Comparison of ENCODE assay signal across 8 cellular contexts in the genomic region with DNA sequence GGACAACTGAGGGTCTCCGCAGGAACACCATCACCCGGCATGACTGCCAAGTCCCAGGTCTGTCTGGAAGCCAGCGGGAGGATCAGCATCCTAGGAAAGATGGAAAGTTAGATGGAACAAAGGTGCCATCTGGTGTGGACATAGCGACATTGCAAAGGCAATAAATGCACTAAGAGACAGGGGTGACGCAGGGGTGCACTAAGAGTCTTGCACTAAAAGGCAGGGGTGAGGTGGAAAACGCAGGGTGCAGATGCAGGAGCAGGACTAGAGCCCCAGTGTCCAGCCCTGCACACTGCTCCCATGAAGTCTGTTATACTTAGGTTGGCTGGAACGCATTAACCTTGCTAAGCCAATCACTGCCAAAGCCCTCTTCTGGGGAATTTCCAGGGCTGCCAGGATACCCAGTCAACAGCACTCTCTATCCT. TPM values are rescaled to one million over a fixed set of nuclear protein-coding genes. Genes with fewer than 3 reads are reported as not detected.
DNase-seq lines count a peak whose midpoint lies in the region; ATAC-seq and TF ChIP-seq lines count a peak whose summit lies in the region.

No MANE protein-coding gene starts in this region.

- no peaks in the 10 kb centered on the region for H4K20me1 ChIP-seq in DOHH2 (ENCODE audit: control insufficient read depth, insufficient read depth, low read depth, low read length)

- no peaks in the 10 kb centered on the region for H3K9me3 Mint-ChIP-seq in immature natural killer cell

- no peak overlapping the region for H3K4me3 ChIP-seq in DOHH2 (ENCODE audit: low read length)
- H3K4me3 ChIP-seq in astrocyte of the spinal cord (ENCODE audit: low read depth, low read length), result no peak overlapping the region
- no peak overlapping the region for H3K4me3 ChIP-seq in thoracic aorta
- H3K4me3 ChIP-seq in lower leg skin (ENCODE audit: low read depth, poor library complexity, severe bottlenecking), result no peak overlapping the region

- no peak overlapping the region for H3K4me3 Mint-ChIP-seq in immature natural killer cell

- H3K79me2 ChIP-seq in DOHH2 (ENCODE audit: control insufficient read depth, low read length), result no peaks in the 10 kb centered on the region

- peak; percentile 44 to 57 for DNase-seq in Kasumi-1 (lab: John Stamatoyannopoulos, UW)
- peak; percentile 75 for DNase-seq in astrocyte of the spinal cord (ENCODE audit: low read depth, low spot score)
- DNase-seq in immature natural killer cell, result no peak
- no peak for DNase-seq in thoracic aorta (ENCODE audit: low spot score)
- no peak for DNase-seq in lower leg skin (ENCODE audit: low spot score in 2 of 2)
- DNase-seq in activated effector memory CD4-positive, alpha-beta T cell treated with anti-CD3 and anti-CD28 coated beads, Interleukin-2, amount 50 U/mL, for 16 hours, result no peak

- ATAC-seq in thoracic aorta (ENCODE audit: insufficient number of reproducible peaks, low FRiP score, low read depth) (no peak), HG02610 (IDR thresholded peaks at IDR 0.05; ENCODE audit: unreplicated experiment) (no peak)

- peaks cover 53 to 61% of the 10 kb centered on the region in 2 donors for H3K4me1 Mint-ChIP-seq in immature natural killer cell

- peaks cover 0 to 3% (median 3%) of the 10 kb centered on the region in 3 donors for H3K27me3 Mint-ChIP-seq in immature natural killer cell (ENCODE audit: low read depth in 3 of 3)

- no peak overlapping the region for H3K27ac ChIP-seq in DOHH2 (ENCODE audit: low read depth, low read length)
- no peak overlapping the region for H3K27ac ChIP-seq in thoracic aorta

- H3K4me2 ChIP-seq in DOHH2 (ENCODE audit: low read length), result no peak overlapping the region

- peaks cover 39% of the 10 kb centered on the region for H3K36me3 ChIP-seq in DOHH2 (ENCODE audit: control insufficient read depth, low read length)
- H3K36me3 ChIP-seq in thoracic aorta, result no peaks in the 10 kb centered on the region

- H3K36me3 Mint-ChIP-seq in immature natural killer cell, result peaks cover 15 to 20% (median 18%) of the 10 kb centered on the region in 3 donors

- intact Hi-C loops in lower leg skin (cut with DNase I; ENCODE audit: low total_unique reads), result loop anchor here (5.0 to 10.0 kb wide), 2 partner anchors 86 to 298 kb away; partner anchors contain the start of gene SLC36A1

- H3K27ac Mint-ChIP-seq in immature natural killer cell, result peak overlapping the region; percentile 46 to 98 (median 65)

- TF ChIP-seq CTCF in DOHH2 (IDR thresholded peaks at IDR 0.05; ENCODE audit: low read depth, low read length, poor library complexity, severe bottlenecking) (peak; percentile 68), astrocyte of the spinal cord (IDR thresholded peaks at IDR 0.05; ENCODE audit: low read depth, low read length) (peak; percentile 77), thoracic aorta (IDR thresholded peaks at IDR 0.05) (peak; percentile 67), lower leg skin (IDR thresholded peaks at IDR 0.05) (peak in 1 of 3 donors; percentile 35)

- H3K4me1 ChIP-seq in DOHH2 (ENCODE audit: control insufficient read depth, low read length), result no peaks in the 10 kb centered on the region
- H3K4me1 ChIP-seq in thoracic aorta (ENCODE audit: control insufficient read depth in 1 of 2, low read depth in 2 of 2), result peaks cover 27 to 60% of the 10 kb centered on the region in 2 donors

- no peak for TF ChIP-seq POLR2A in lower leg skin (IDR thresholded peaks at IDR 0.05)

- in situ Hi-C loops in astrocyte of the spinal cord (cut with HindIII; ENCODE audit: low sequenced_read_pairs), result no loop called here

- H3K9me2 ChIP-seq in DOHH2 (replicated peaks; ENCODE audit: control insufficient read depth, low read length), result no peaks in the 10 kb centered on the region

- H3K27me3 ChIP-seq in DOHH2 (ENCODE audit: control insufficient read depth, low read length), result no peaks in the 10 kb centered on the region
- no peaks in the 10 kb centered on the region for H3K27me3 ChIP-seq in thoracic aorta (replicated peaks; ENCODE audit: insufficient read depth)

- peaks cover 3% of the 10 kb centered on the region; the same call in 1 of the 2 replicates for H3F3A ChIP-seq in DOHH2 (ENCODE audit: control insufficient read depth, insufficient read depth)

- 46 to 55% methylated on average over 7 of the region's 7 CpGs for WGBS in lower leg skin, 2 donors

- no peaks in the 10 kb centered on the region for H3K9me3 ChIP-seq in DOHH2 (ENCODE audit: control insufficient read depth, insufficient read depth, low read length)
- no peaks in the 10 kb centered on the region for H3K9me3 ChIP-seq in thoracic aorta

RNA-seq across cellular contexts. Expression of gene ATOX1, which starts 15.5 kb away (rescaled TPM):
- 100 to 1,000 TPM; 112 to 145 (median 113) TPM for polyA plus RNA-seq in immature natural killer cell
- total RNA-seq in thoracic aorta (10 to 100 TPM; 32.9 to 36.8 TPM), lower leg skin (100 to 1,000 TPM in 2 of 4 donors, 10 to 100 TPM in 2; 65.5 to 137 (median 92.8) TPM)

RNA-seq across cellular contexts. Expression of gene G3BP1, which starts 28.9 kb away (rescaled TPM):
- 100 to 1,000 TPM; 124 to 148 (median 129) TPM for polyA plus RNA-seq in immature natural killer cell
- 100 to 1,000 TPM in 1 of 2 donors, 10 to 100 TPM in 1; 64.7 to 182 TPM for total RNA-seq in thoracic aorta
- total RNA-seq in lower leg skin, result 100 to 1,000 TPM in 2 of 4 donors, 10 to 100 TPM in 2; 85.9 to 192 (median 102) TPM

RNA-seq across cellular contexts. Expression of gene SPARC, which starts 56.2 kb away (rescaled TPM):
- polyA plus RNA-seq in immature natural killer cell, result 10 to 100 TPM in 1 of 3 donors, 1 to 10 TPM in 2; 5.1 to 34.4 (median 9.8) TPM
- total RNA-seq in thoracic aorta (1,000 to 10,000 TPM; 1,654 to 1,851 TPM), lower leg skin (100 to 1,000 TPM; 133 to 494 (median 213) TPM)

Comparison
In these comparisons a context has a peak if more than half of its experiments do, and no peak if none do; other contexts are left out.
1. DNase-seq: peak in Kasumi-1 (2 of 2) and astrocyte of the spinal cord (single experiment); none in immature natural killer cell (0 of 3), thoracic aorta (single experiment), lower leg skin (0 of 2) and activated effector memory CD4-positive, alpha-beta T cell treated with anti-CD3 and anti-CD28 coated beads, Interleukin-2, amount 50 U/mL, for 16 hours (single experiment).